Comparison of ENCODE assay signal across 8 cellular contexts in the genomic region with DNA sequence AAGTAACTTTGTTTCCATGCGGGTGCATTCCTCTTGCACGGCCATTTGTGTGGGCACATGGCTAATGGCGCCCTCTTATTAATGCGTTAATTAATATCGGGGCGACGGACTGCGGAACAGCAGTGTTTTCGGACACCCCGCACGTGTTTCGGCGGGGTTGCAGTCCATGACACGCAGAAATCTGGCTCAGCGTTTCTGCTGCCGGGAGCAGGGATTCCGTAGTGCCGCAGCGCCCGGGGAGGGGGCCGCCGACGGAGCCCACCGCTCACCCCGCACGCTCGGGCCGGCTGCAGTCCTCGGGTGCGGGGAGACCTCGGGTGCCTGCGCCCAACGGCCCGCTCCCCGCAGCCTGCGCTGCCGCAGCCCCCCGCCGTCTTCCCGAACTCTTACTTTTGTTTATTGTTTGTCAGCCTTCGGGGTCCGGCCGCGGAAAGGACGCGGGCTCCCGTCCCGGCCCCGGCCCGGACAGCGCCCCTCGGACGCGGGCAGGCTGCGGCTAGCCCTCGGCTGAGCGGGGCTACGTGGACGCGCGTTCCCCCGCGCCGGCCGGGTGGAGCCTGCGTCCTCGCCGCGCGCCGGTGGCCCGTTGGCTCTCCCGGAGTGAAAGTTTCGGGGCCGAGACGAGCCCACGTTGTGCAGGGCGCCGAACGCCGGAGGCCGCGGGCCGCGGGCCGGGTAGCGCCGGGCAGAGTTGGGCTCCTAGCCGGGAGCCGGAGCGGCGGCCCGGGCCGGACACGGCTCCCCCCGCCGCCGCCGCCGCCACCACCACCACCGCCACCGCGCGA. TPM values are rescaled to one million over a fixed set of nuclear protein-coding genes. Genes with fewer than 3 reads are reported as not detected.
A peak's percentile ranks its signal among the peaks of the same experiment; 100 is the strongest.
DNase-seq lines count a peak whose midpoint lies in the region; ATAC-seq, FAIRE-seq and TF ChIP-seq lines count a peak whose summit lies in the region.

No MANE protein-coding gene starts in this region.

- no peak for TF ChIP-seq EP300 in ovary (IDR thresholded peaks at IDR 0.05)

- peaks cover 44% of the 10 kb centered on the region for H3K4me1 ChIP-seq in CD8-positive, alpha-beta T cell (ENCODE audit: insufficient read depth, low read length)
- H3K4me1 ChIP-seq in heart right ventricle, result peaks cover 13 to 73% (median 60%) of the 10 kb centered on the region in 9 donors
- H3K4me1 ChIP-seq in ovary (ENCODE audit: insufficient read depth), result peaks cover 5% of the 10 kb centered on the region

- H3K36me3 Mint-ChIP-seq in CD8-positive, alpha-beta T cell, result peaks cover 11% of the 10 kb centered on the region
- H3K36me3 Mint-ChIP-seq in activated naive CD8-positive, alpha-beta T cell, result no peaks in the 10 kb centered on the region

- POLR2A ChIA-PET in CD8-positive, alpha-beta T cell (lab: Charles Lee), result interaction anchor here (1.0 kb wide), 1 partner anchor 9 kb away, joined by 4 read pairs; no protein-coding TSS in a partner anchor

- peaks cover 47% of the 10 kb centered on the region for H3K4me1 Mint-ChIP-seq in CD8-positive, alpha-beta T cell (ENCODE audit: low read depth)
- peaks cover 40% of the 10 kb centered on the region for H3K4me1 Mint-ChIP-seq in activated naive CD8-positive, alpha-beta T cell (ENCODE audit: low read depth)

- no peaks in the 10 kb centered on the region for H3K27me3 ChIP-seq in CD8-positive, alpha-beta T cell (ENCODE audit: insufficient read depth, low read length)
- no peaks in the 10 kb centered on the region for H3K27me3 ChIP-seq in heart right ventricle
- H3K27me3 ChIP-seq in ovary, result no peaks in the 10 kb centered on the region

- intact Hi-C loops in CD8-positive, alpha-beta T cell (cut with DNase I, micrococcal nuclease), result loop anchor here in 1 of 2 experiments (5.0 to 10.0 kb wide), 2 partner anchors 644 to 1702 kb away; partner anchors contain the start of genes ATG4C and TM2D1
- intact Hi-C loops in heart right ventricle (cut with DNase I) (loop anchor here in 8 of 10 donors (5.0 to 10.0 kb wide), 10 partner anchors 34 to 372 kb away; no protein-coding TSS in a partner anchor), ovary (cut with DNase I) (loop anchor here in 3 of 4 donors (2.0 to 10.0 kb wide), 3 partner anchors 28 to 102 kb away; no protein-coding TSS in a partner anchor)

- H3K9me3 Mint-ChIP-seq in CD8-positive, alpha-beta T cell, result no peaks in the 10 kb centered on the region
- H3K9me3 Mint-ChIP-seq in activated naive CD8-positive, alpha-beta T cell (ENCODE audit: low read depth), result no peaks in the 10 kb centered on the region

- H3K27ac ChIP-seq in CD8-positive, alpha-beta T cell (ENCODE audit: low read depth, low read length), result no peak overlapping the region
- peak overlapping the region; percentile 92 to 99 (median 98) for H3K27ac ChIP-seq in heart right ventricle
- H3K27ac ChIP-seq in ovary, result peak overlapping the region; percentile 89 to 93

- no peak for TF ChIP-seq CTCF in CD8-positive, alpha-beta T cell (IDR thresholded peaks at IDR 0.05)
- TF ChIP-seq CTCF in heart right ventricle (IDR thresholded peaks at IDR 0.05), result no peak
- no peak for TF ChIP-seq CTCF in ovary (IDR thresholded peaks at IDR 0.05)

- 0% methylated on average over 96 to 100 of the region's 104 CpGs for WGBS in heart right ventricle, 2 donors
- 0% methylated on average over 41 to 98 of the region's 104 CpGs for WGBS in ovary, 3 donors

- peak overlapping the region; percentile 80 for H3K4me3 ChIP-seq in CD8-positive, alpha-beta T cell (ENCODE audit: low read depth, low read length)
- H3K4me3 ChIP-seq in heart right ventricle (peak overlapping the region; percentile 77 to 98 (median 86)), ovary (peak overlapping the region; percentile 71)

- H3K27ac Mint-ChIP-seq in CD8-positive, alpha-beta T cell, result peak overlapping the region; percentile 76
- H3K27ac Mint-ChIP-seq in activated naive CD8-positive, alpha-beta T cell, result peak overlapping the region; percentile 34

- CTCF ChIA-PET in CD8-positive, alpha-beta T cell (lab: Charles Lee), result no interaction called here

- H3K36me3 ChIP-seq in CD8-positive, alpha-beta T cell (ENCODE audit: insufficient read depth, low read length), result no peaks in the 10 kb centered on the region
- peaks cover 0 to 4% (median 2%) of the 10 kb centered on the region in 9 donors for H3K36me3 ChIP-seq in heart right ventricle
- H3K36me3 ChIP-seq in ovary, result no peaks in the 10 kb centered on the region

- no peaks in the 10 kb centered on the region for H3K9me3 ChIP-seq in CD8-positive, alpha-beta T cell (ENCODE audit: low read length)
- H3K9me3 ChIP-seq in heart right ventricle (no peaks in the 10 kb centered on the region), ovary (no peaks in the 10 kb centered on the region)

- no peak for FAIRE-seq in GM12892 (lab: Jason Lieb, UNC)

- peak; percentile 15 for ATAC-seq in CD8-positive, alpha-beta T cell
- ATAC-seq in heart right ventricle, result peak in 5 of 8 donors; percentile 28 to 53 (median 47)

- H3K4me3 Mint-ChIP-seq in CD8-positive, alpha-beta T cell, result peak overlapping the region; percentile 94
- peak overlapping the region; percentile 91 for H3K4me3 Mint-ChIP-seq in activated naive CD8-positive, alpha-beta T cell

- peaks cover 3% of the 10 kb centered on the region for H3K27me3 Mint-ChIP-seq in CD8-positive, alpha-beta T cell (ENCODE audit: low read depth)
- H3K27me3 Mint-ChIP-seq in activated naive CD8-positive, alpha-beta T cell, result no peaks in the 10 kb centered on the region

- DNase-seq in CD8-positive, alpha-beta T cell, result peak in 3 of 7 experiments; percentile 6 to 55 (median 29)
- peak; percentile 34 for DNase-seq in NAMALWA (ENCODE audit: low spot score)
- DNase-seq in heart right ventricle, result peak; percentile 33 to 42
- peak in 4 of 5 donors; percentile 36 to 62 (median 52) for DNase-seq in ovary
- no peak for DNase-seq in GM12892 (ENCODE audit: insufficient read length)
- DNase-seq in effector CD8-positive, alpha-beta T cell (lab: John Stamatoyannopoulos, UW), result no peak
- no peak for DNase-seq in SKM-1 (lab: John Stamatoyannopoulos, UW; ENCODE audit: unreplicated experiment)

- no peak for TF ChIP-seq POLR2A in ovary (IDR thresholded peaks at IDR 0.05)
- TF ChIP-seq POLR2A in GM12892 (IDR thresholded peaks at IDR 0.05; ENCODE audit: low read depth, low read length), result no peak

RNA-seq across cellular contexts. Expression of gene NFIA, which starts 0.8 kb away (rescaled TPM):
- 1 to 10 TPM; 5.3 to 6.7 TPM for total RNA-seq in CD8-positive, alpha-beta T cell
- total RNA-seq in heart right ventricle, result 100 to 1,000 TPM in 4 of 10 donors, 10 to 100 TPM in 6; 82.4 to 117 (median 97.5) TPM
- polyA plus RNA-seq in heart right ventricle, result 10 to 100 TPM; 11.2 to 24.9 TPM
- total RNA-seq in ovary, result 100 to 1,000 TPM in 2 of 7 donors, 10 to 100 TPM in 5; 34.0 to 115 (median 90.8) TPM
- 10 to 100 TPM; 11.8 to 23.5 TPM for polyA plus RNA-seq in ovary
- polyA plus RNA-seq in GM12892 (2012; ENCODE audit: missing spikeins), result not detected

Comparison
In these comparisons a context has a peak if more than half of its experiments do, and no peak if none do; other contexts are left out.
1. DNase-seq: peak in NAMALWA (single experiment), heart right ventricle (2 of 2) and ovary (4 of 5); none in GM12892 (single experiment), effector CD8-positive, alpha-beta T cell (single experiment) and SKM-1 (single experiment).
2. RNA of gene NFIA, which starts 0.8 kb away (total RNA-seq): 82.4 to 117 TPM in heart right ventricle and 34.0 to 115 TPM in ovary; 5.3 to 6.7 TPM in CD8-positive, alpha-beta T cell; every median in the first group is over 4 times any median in the second.
3. Peak in every context shown above with its lines, with median percentiles within 50 percentile points of each other: H3K4me3 ChIP-seq.